In genomic region chr2:143730155-143730949, GRCh38 we compare ENCODE assay signal across 9 cellular contexts.
DNase-seq lines count a peak whose midpoint lies in the region; ATAC-seq, FAIRE-seq and TF ChIP-seq lines count a peak whose summit lies in the region.
"Had no signal": no experiment of that assay in that cellular context is flagged by ENCODE, and none has a peak within 500 bp of the region (broad histone marks: within the 10 kb centered on the region; RNA-seq: fewer than 3 reads in every experiment).

No MANE protein-coding gene starts in this region.

- H3K4me1 ChIP-seq in astrocyte (ENCODE audit: insufficient read depth, low read length) (no peaks in the 10 kb centered on the region), HepG2 (ENCODE audit: insufficient read depth, low read length) (no peaks in the 10 kb centered on the region)

- H3K4me3 ChIP-seq in astrocyte (ENCODE audit: insufficient read depth, low read depth, low read length) (no peak overlapping the region), HepG2 (replicated peaks in 1 of 3; ENCODE audit: insufficient read depth in 1 of 3, low read depth in 2 of 3, low read length in 3 of 3) (no peak overlapping the region)

- in situ Hi-C loops in HepG2 (cut with HindIII; ENCODE audit: extremely low pct_ligation_motif_present, low pct_unique_long_range_greater_than_20kb) = no loop called here

- H3K79me2 ChIP-seq in astrocyte (ENCODE audit: insufficient read depth, low read length) (no peaks in the 10 kb centered on the region), HepG2 (ENCODE audit: insufficient read depth, low read length) (no peaks in the 10 kb centered on the region)

- H3K9ac ChIP-seq in astrocyte (ENCODE audit: low read length) (no peak overlapping the region), HepG2 (ENCODE audit: insufficient read depth, low read depth, low read length) (no peak overlapping the region)

- TF ChIP-seq CTCF in GM10266 (IDR thresholded peaks at IDR 0.05; ENCODE audit: control insufficient read depth, insufficient read depth, low read depth, missing control alignments) = no peak
- TF ChIP-seq CTCF in astrocyte (IDR thresholded peaks at IDR 0.05; ENCODE audit: insufficient read depth, low read depth, low read length) = no peak
- no peak for TF ChIP-seq CTCF in osteocyte (IDR thresholded peaks at IDR 0.05)
- TF ChIP-seq CTCF in HepG2 (CRISPR knock-in tag; IDR thresholded peaks at IDR 0.05) = no peak

- POLR2A ChIA-PET in HepG2 (lab: Yijun Ruan, JAX) = no interaction called here

- no peak overlapping the region for H3K4me3 Mint-ChIP-seq in astrocyte (ENCODE audit: unreplicated experiment)
- H3K4me3 Mint-ChIP-seq in osteocyte (ENCODE audit: unreplicated experiment) = no peak overlapping the region

- H4K20me1 ChIP-seq in astrocyte (ENCODE audit: insufficient read depth, low read length) = no peaks in the 10 kb centered on the region
- H4K20me1 ChIP-seq in HepG2 (ENCODE audit: insufficient read depth, low read length) = no peaks in the 10 kb centered on the region

- H3K9me3 ChIP-seq in astrocyte (ENCODE audit: insufficient read depth, low read depth, low read length) (no peaks in the 10 kb centered on the region), HepG2 (ENCODE audit: low read length) (no peaks in the 10 kb centered on the region)

- 1% methylated on average over 6 of the region's 6 CpGs for WGBS in HepG2 (ENCODE audit: low lambda C conversion rate)

- H3K4me2 ChIP-seq in astrocyte (ENCODE audit: low read length) (no peak overlapping the region), HepG2 (ENCODE audit: low read depth, low read length) (no peak overlapping the region)

- H3K9me3 Mint-ChIP-seq in astrocyte (ENCODE audit: unreplicated experiment) (no peaks in the 10 kb centered on the region), osteocyte (ENCODE audit: unreplicated experiment) (no peaks in the 10 kb centered on the region)

- CTCF ChIA-PET in HepG2 (lab: Yijun Ruan, JAX; ENCODE audit: low intra/inter-chr PET ratio, low total read pairs) = no interaction called here

- intact Hi-C loops in HepG2 (cut with micrococcal nuclease; ENCODE audit: unreplicated experiment) = no loop called here

- H3K4me1 Mint-ChIP-seq in astrocyte (ENCODE audit: low read depth, unreplicated experiment) (peaks cover 7% of the 10 kb centered on the region), osteocyte (ENCODE audit: unreplicated experiment) (no peaks in the 10 kb centered on the region)

- TF ChIP-seq RAD21 in HepG2 (CRISPR knock-in tag; IDR thresholded peaks at IDR 0.05) = no peak

- H2AFZ ChIP-seq in astrocyte (ENCODE audit: low read depth, low read length) (no peak overlapping the region), HepG2 (ENCODE audit: low read length) (no peak overlapping the region)

- H3K27ac Mint-ChIP-seq in astrocyte (ENCODE audit: unreplicated experiment) (no peak overlapping the region), osteocyte (ENCODE audit: unreplicated experiment) (no peak overlapping the region)

- no peaks in the 10 kb centered on the region for H3K36me3 Mint-ChIP-seq in astrocyte (ENCODE audit: low read depth, unreplicated experiment)
- H3K36me3 Mint-ChIP-seq in osteocyte (ENCODE audit: unreplicated experiment) = no peaks in the 10 kb centered on the region

- no peaks in the 10 kb centered on the region for H3K27me3 ChIP-seq in astrocyte (ENCODE audit: insufficient read depth, low read length)
- H3K27me3 ChIP-seq in HepG2 (ENCODE audit: control insufficient read depth in 1 of 2, insufficient read depth in 2 of 2, low read length in 2 of 2) = no peaks in the 10 kb centered on the region

- TF ChIP-seq EP300 in HepG2 (IDR thresholded peaks at IDR 0.05; ENCODE audit: low read depth in 2 of 2, low read length in 2 of 2) (no peak), HepG2 (CRISPR knock-in tag; IDR thresholded peaks at IDR 0.05; ENCODE audit: borderline replicate concordance) (no peak)

- DNase-seq in GM10266 (ENCODE audit: extremely low spot score) (peak; percentile 24), astrocyte (ENCODE audit: low read depth) (peak; percentile 14), NCI-H748 treated with DMSO at 0.1 percent for 48 hours (lab: John Stamatoyannopoulos, UW) (no peak), osteocyte (ENCODE audit: extremely low spot score, unreplicated experiment) (no peak), HepG2 (ENCODE audit: low spot score) (no peak), NCI-H2107 (lab: John Stamatoyannopoulos, UW) (no peak)

- no TSS peak for BruUV-seq in HepG2 (replicated peaks; lab: Mats Ljungman, UMichigan)

- TF ChIP-seq POLR2A in HepG2 (IDR thresholded peaks at IDR 0.05; ENCODE audit: insufficient read depth in 1 of 2, low read depth in 2 of 2, low read length in 2 of 2) = no peak

- H3K27me3 Mint-ChIP-seq in astrocyte (ENCODE audit: low read depth, unreplicated experiment) = no peaks in the 10 kb centered on the region
- no peaks in the 10 kb centered on the region for H3K27me3 Mint-ChIP-seq in osteocyte (ENCODE audit: unreplicated experiment)

- FAIRE-seq in astrocyte (lab: Jason Lieb, UNC) (no peak), HepG2 (lab: Jason Lieb, UNC) (no peak)
- FAIRE-seq: endothelial cell of umbilical vein had no signal

- H3K36me3 ChIP-seq in astrocyte (ENCODE audit: insufficient read depth, low read length) (no peaks in the 10 kb centered on the region), HepG2 (replicated peaks in 1 of 2; ENCODE audit: control insufficient read depth in 1 of 2, insufficient read depth in 2 of 2, low read length in 2 of 2) (no peaks in the 10 kb centered on the region)

- H3K27ac ChIP-seq in astrocyte (ENCODE audit: low read depth, low read length) (no peak overlapping the region), HepG2 (ENCODE audit: extremely low read length, insufficient read depth, low read length) (no peak overlapping the region)

- ATAC-seq in GM21381 (IDR thresholded peaks at IDR 0.05; ENCODE audit: unreplicated experiment) = peak; percentile 70
- ATAC-seq in HG03521 (IDR thresholded peaks at IDR 0.05; ENCODE audit: unreplicated experiment) = peak; percentile 84
- ATAC-seq in HepG2 = no peak

TF ChIP-seq in HepG2, 621 proteins besides CTCF, POLR2A, EP300 and RAD21:
- no peak for TF ChIP-seq ZNF329 (CRISPR knock-in tag; IDR thresholded peaks at IDR 0.05; ENCODE audit: low read depth)
- TF ChIP-seq ZHX1 (CRISPR knock-in tag; IDR thresholded peaks at IDR 0.05; ENCODE audit: low read depth) = no peak
- TF ChIP-seq ZNF770 (CRISPR knock-in tag; IDR thresholded peaks at IDR 0.05) = no peak

Comparison
In these comparisons a context has a peak if more than half of its experiments do, and no peak if none do; other contexts are left out.
1. DNase-seq: peak in GM10266 (single experiment) and astrocyte (single experiment); none in NCI-H748 treated with DMSO at 0.1 percent for 48 hours (single experiment), osteocyte (single experiment), HepG2 (single experiment) and NCI-H2107 (single experiment).